ENCODE assay signal across 8 cellular contexts in genomic region chr9:93183663-93184438, GRCh38. TPM values are rescaled to one million over a fixed set of nuclear protein-coding genes. Genes with fewer than 3 reads are reported as not detected.
DNase-seq lines count a peak whose midpoint lies in the region; ATAC-seq and TF ChIP-seq lines count a peak whose summit lies in the region.

Gene WNK2 (plus strand): TSS chr9:93184139. CDS start chr9:93184930, 791 bp downstream.

- TF ChIP-seq CTCF in Calu3 (IDR thresholded peaks at IDR 0.05; ENCODE audit: unreplicated experiment): no peak
- no peak for TF ChIP-seq CTCF in esophagus squamous epithelium (IDR thresholded peaks at IDR 0.05)
- TF ChIP-seq CTCF in nephron progenitor cell (IDR thresholded peaks at IDR 0.05): no peak
- no peak for TF ChIP-seq CTCF in upper lobe of left lung (IDR thresholded peaks at IDR 0.05)

- peak within 1 kb of the TSS; percentile 41 to 78 (median 50) for H3K4me3 ChIP-seq in esophagus squamous epithelium
- H3K4me3 ChIP-seq in upper lobe of left lung: peak within 1 kb of the TSS; percentile 27 to 56 (median 48)

- H3K36me3 Mint-ChIP-seq in Calu3 (ENCODE audit: insufficient read depth, unreplicated experiment): peaks cover 21% of the 10 kb centered on the region
- no peaks in the 10 kb centered on the region for H3K36me3 Mint-ChIP-seq in nephron progenitor cell (ENCODE audit: low read depth)

- H3K9me3 ChIP-seq in esophagus squamous epithelium (no peaks in the 10 kb centered on the region), upper lobe of left lung (no peaks in the 10 kb centered on the region)

- H3K9me3 Mint-ChIP-seq in Calu3 (ENCODE audit: low read depth, unreplicated experiment): no peaks in the 10 kb centered on the region
- H3K9me3 Mint-ChIP-seq in nephron progenitor cell: no peaks in the 10 kb centered on the region

- H3K27me3 Mint-ChIP-seq in Calu3 (ENCODE audit: unreplicated experiment) (no peaks in the 10 kb centered on the region), nephron progenitor cell (ENCODE audit: low read depth, poor library complexity) (peaks cover 71% of the 10 kb centered on the region)

- H3K27me3 ChIP-seq in esophagus squamous epithelium (peaks cover 0 to 77% (median 3%) of the 10 kb centered on the region in 4 donors), upper lobe of left lung (peaks cover 0 to 31% (median 17%) of the 10 kb centered on the region in 4 donors)

- H3K36me3 ChIP-seq in esophagus squamous epithelium: no peaks in the 10 kb centered on the region
- no peaks in the 10 kb centered on the region for H3K36me3 ChIP-seq in upper lobe of left lung

- CTCF ChIA-PET in Calu3 (lab: Charles Lee): interaction anchor here (0.6 kb wide), 2 partner anchors 49 to 123 kb away, joined by 3 read pairs; no protein-coding TSS in a partner anchor

- H3K27ac Mint-ChIP-seq in Calu3 (ENCODE audit: unreplicated experiment) (no peak within 1 kb of the TSS), nephron progenitor cell (no peak within 1 kb of the TSS)

- WGBS in esophagus squamous epithelium, 2 donors: 3 to 13% methylated on average over 1 to 6 of the region's 85 CpGs
- 2 to 10% methylated on average over 6 to 82 of the region's 85 CpGs for WGBS in upper lobe of left lung, 2 donors

- no TSS peak for BruUV-seq in Calu3 (replicated peaks; lab: Mats Ljungman, UMichigan)

- DNase-seq in Calu3 (peak; percentile 66), NCI-H1092 (lab: John Stamatoyannopoulos, UW) (peak; percentile 41), activated T-cell treated with anti-CD3 and anti-CD28 coated beads for 48 hours (ENCODE audit: low read depth) (peak; percentile 45), esophagus squamous epithelium (lab: John Stamatoyannopoulos, UW) (no peak), nephron progenitor cell (peak; percentile 62), upper lobe of left lung (peak in 1 of 2 donors; percentile 88), superior temporal gyrus (ENCODE audit: extremely low spot score) (no peak), SKM-1 treated with dmso at 0.1 percent for 144 hours (lab: John Stamatoyannopoulos, UW; ENCODE audit: unreplicated experiment) (no peak)

- peaks cover 18% of the 10 kb centered on the region for H3K4me1 Mint-ChIP-seq in Calu3 (ENCODE audit: low read depth, unreplicated experiment)
- H3K4me1 Mint-ChIP-seq in nephron progenitor cell: peaks cover 35% of the 10 kb centered on the region

- peaks cover 9 to 41% (median 19%) of the 10 kb centered on the region in 3 donors for H3K4me1 ChIP-seq in esophagus squamous epithelium
- H3K4me1 ChIP-seq in upper lobe of left lung: peaks cover 9 to 21% (median 16%) of the 10 kb centered on the region in 4 donors

- intact Hi-C loops in Calu3 (cut with micrococcal nuclease; ENCODE audit: unreplicated experiment) (no loop called here), esophagus squamous epithelium (cut with DNase I) (no loop called here)

- no peak for TF ChIP-seq POLR2A in esophagus squamous epithelium (IDR thresholded peaks at IDR 0.05)
- TF ChIP-seq POLR2A in upper lobe of left lung (IDR thresholded peaks at IDR 0.05): no peak

- H3K4me3 Mint-ChIP-seq in Calu3 (ENCODE audit: low read depth, unreplicated experiment) (peak within 1 kb of the TSS; percentile 69), nephron progenitor cell (peak within 1 kb of the TSS; percentile 76)

- no peak for TF ChIP-seq EP300 in upper lobe of left lung (IDR thresholded peaks at IDR 0.05)

- peak within 1 kb of the TSS in 3 of 4 donors; percentile 33 to 57 (median 50) for H3K27ac ChIP-seq in esophagus squamous epithelium
- no peak within 1 kb of the TSS for H3K27ac ChIP-seq in upper lobe of left lung

- ATAC-seq in upper lobe of left lung (ENCODE audit: low FRiP score in 2 of 2): peak in 1 of 2 donors; percentile 71

RNA-seq across cellular contexts. Expression of gene WNK2, which starts in this region (rescaled TPM):
- total RNA-seq in Calu3 (2022): 81.2 and 85.7 TPM in 2 replicates
- total RNA-seq in esophagus squamous epithelium: 1 to 10 TPM in 3 of 4 donors, under 1 TPM in 1; 0.40 to 8.8 (median 5.2) TPM
- total RNA-seq in upper lobe of left lung: 10 to 100 TPM in 3 of 6 donors, 1 to 10 TPM in 3; 1.1 to 11.5 (median 7.3) TPM

Comparison
In these comparisons a context has a peak if more than half of its experiments do, and no peak if none do; other contexts are left out.
1. DNase-seq: peak in Calu3 (single experiment), NCI-H1092 (single experiment), activated T-cell treated with anti-CD3 and anti-CD28 coated beads for 48 hours (single experiment) and nephron progenitor cell (single experiment); none in esophagus squamous epithelium (single experiment), superior temporal gyrus (single experiment) and SKM-1 treated with dmso at 0.1 percent for 144 hours (single experiment).
2. H3K27ac ChIP-seq: peak in esophagus squamous epithelium (3 of 4); none in upper lobe of left lung (0 of 4).